ENCODE assay signal across 1 cellular context in genomic region chr12:19129486-19130223, GRCh38.
TF ChIP-seq lines count a peak whose summit lies in the region.

A gene with protein sequence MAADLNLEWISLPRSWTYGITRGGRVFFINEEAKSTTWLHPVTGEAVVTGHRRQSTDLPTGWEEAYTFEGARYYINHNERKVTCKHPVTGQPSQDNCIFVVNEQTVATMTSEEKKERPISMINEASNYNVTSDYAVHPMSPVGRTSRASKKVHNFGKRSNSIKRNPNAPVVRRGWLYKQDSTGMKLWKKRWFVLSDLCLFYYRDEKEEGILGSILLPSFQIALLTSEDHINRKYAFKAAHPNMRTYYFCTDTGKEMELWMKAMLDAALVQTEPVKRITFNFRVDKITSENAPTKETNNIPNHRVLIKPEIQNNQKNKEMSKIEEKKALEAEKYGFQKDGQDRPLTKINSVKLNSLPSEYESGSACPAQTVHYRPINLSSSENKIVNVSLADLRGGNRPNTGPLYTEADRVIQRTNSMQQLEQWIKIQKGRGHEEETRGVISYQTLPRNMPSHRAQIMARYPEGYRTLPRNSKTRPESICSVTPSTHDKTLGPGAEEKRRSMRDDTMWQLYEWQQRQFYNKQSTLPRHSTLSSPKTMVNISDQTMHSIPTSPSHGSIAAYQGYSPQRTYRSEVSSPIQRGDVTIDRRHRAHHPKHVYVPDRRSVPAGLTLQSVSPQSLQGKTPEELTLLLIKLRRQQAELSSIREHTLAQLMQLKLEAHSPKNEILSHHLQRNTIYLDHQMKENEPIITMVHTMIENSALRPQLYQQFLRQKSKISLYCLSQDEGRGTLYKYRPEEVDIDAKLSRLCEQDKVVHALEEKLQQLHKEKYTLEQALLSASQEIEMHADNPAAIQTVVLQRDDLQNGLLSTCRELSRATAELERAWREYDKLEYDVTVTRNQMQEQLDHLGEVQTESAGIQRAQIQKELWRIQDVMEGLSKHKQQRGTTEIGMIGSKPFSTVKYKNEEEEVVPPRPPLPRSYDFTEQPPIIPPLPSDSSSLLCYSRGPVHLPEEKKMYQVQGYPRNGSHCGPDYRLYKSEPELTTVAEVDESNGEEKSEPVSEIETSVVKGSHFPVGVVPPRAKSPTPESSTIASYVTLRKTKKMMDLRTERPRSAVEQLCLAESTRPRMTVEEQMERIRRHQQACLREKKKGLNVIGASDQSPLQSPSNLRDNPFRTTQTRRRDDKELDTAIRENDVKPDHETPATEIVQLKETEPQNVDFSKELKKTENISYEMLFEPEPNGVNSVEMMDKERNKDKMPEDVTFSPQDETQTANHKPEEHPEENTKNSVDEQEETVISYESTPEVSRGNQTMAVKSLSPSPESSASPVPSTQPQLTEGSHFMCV (plus strand): TSS chr12:19129733. CDS start chr12:19129800, 67 bp downstream.

TF ChIP-seq in HepG2, 621 proteins besides CTCF, POLR2A, EP300 and RAD21 (continued from another document and continues in another):
- TF ChIP-seq, protein P1, sequence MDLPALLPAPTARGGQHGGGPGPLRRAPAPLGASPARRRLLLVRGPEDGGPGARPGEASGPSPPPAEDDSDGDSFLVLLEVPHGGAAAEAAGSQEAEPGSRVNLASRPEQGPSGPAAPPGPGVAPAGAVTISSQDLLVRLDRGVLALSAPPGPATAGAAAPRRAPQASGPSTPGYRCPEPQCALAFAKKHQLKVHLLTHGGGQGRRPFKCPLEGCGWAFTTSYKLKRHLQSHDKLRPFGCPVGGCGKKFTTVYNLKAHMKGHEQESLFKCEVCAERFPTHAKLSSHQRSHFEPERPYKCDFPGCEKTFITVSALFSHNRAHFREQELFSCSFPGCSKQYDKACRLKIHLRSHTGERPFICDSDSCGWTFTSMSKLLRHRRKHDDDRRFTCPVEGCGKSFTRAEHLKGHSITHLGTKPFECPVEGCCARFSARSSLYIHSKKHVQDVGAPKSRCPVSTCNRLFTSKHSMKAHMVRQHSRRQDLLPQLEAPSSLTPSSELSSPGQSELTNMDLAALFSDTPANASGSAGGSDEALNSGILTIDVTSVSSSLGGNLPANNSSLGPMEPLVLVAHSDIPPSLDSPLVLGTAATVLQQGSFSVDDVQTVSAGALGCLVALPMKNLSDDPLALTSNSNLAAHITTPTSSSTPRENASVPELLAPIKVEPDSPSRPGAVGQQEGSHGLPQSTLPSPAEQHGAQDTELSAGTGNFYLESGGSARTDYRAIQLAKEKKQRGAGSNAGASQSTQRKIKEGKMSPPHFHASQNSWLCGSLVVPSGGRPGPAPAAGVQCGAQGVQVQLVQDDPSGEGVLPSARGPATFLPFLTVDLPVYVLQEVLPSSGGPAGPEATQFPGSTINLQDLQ (CRISPR knock-in tag; IDR thresholded peaks at IDR 0.05): no peak
- TF ChIP-seq ZNF883 (CRISPR knock-in tag; IDR thresholded peaks at IDR 0.05; ENCODE audit: not compliant biosample characterization): no peak
- TF ChIP-seq, protein P2, sequence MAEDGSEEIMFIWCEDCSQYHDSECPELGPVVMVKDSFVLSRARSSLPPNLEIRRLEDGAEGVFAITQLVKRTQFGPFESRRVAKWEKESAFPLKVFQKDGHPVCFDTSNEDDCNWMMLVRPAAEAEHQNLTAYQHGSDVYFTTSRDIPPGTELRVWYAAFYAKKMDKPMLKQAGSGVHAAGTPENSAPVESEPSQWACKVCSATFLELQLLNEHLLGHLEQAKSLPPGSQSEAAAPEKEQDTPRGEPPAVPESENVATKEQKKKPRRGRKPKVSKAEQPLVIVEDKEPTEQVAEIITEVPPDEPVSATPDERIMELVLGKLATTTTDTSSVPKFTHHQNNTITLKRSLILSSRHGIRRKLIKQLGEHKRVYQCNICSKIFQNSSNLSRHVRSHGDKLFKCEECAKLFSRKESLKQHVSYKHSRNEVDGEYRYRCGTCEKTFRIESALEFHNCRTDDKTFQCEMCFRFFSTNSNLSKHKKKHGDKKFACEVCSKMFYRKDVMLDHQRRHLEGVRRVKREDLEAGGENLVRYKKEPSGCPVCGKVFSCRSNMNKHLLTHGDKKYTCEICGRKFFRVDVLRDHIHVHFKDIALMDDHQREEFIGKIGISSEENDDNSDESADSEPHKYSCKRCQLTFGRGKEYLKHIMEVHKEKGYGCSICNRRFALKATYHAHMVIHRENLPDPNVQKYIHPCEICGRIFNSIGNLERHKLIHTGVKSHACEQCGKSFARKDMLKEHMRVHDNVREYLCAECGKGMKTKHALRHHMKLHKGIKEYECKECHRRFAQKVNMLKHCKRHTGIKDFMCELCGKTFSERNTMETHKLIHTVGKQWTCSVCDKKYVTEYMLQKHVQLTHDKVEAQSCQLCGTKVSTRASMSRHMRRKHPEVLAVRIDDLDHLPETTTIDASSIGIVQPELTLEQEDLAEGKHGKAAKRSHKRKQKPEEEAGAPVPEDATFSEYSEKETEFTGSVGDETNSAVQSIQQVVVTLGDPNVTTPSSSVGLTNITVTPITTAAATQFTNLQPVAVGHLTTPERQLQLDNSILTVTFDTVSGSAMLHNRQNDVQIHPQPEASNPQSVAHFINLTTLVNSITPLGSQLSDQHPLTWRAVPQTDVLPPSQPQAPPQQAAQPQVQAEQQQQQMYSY (CRISPR knock-in tag; IDR thresholded peaks at IDR 0.05): peak; percentile 76; the same call in 1 of the 2 replicates
- no peak for TF ChIP-seq ETV5 (CRISPR knock-in tag; IDR thresholded peaks at IDR 0.05; ENCODE audit: borderline replicate concordance)
- no peak for TF ChIP-seq MIER2 (CRISPR knock-in tag; IDR thresholded peaks at IDR 0.05)
- TF ChIP-seq HNRNPLL (IDR thresholded peaks at IDR 0.05; ENCODE audit: low read depth, low read length, poor library complexity, severe bottlenecking): no peak
- TF ChIP-seq GATAD2A (CRISPR knock-in tag; IDR thresholded peaks at IDR 0.05): no peak
- TF ChIP-seq ZNF761 (CRISPR knock-in tag; conservative IDR thresholded peaks at IDR 0.05): no peak
- TF ChIP-seq CHD2 (IDR thresholded peaks at IDR 0.05; ENCODE audit: low read depth, low read length): no peak
- TF ChIP-seq, protein P3, sequence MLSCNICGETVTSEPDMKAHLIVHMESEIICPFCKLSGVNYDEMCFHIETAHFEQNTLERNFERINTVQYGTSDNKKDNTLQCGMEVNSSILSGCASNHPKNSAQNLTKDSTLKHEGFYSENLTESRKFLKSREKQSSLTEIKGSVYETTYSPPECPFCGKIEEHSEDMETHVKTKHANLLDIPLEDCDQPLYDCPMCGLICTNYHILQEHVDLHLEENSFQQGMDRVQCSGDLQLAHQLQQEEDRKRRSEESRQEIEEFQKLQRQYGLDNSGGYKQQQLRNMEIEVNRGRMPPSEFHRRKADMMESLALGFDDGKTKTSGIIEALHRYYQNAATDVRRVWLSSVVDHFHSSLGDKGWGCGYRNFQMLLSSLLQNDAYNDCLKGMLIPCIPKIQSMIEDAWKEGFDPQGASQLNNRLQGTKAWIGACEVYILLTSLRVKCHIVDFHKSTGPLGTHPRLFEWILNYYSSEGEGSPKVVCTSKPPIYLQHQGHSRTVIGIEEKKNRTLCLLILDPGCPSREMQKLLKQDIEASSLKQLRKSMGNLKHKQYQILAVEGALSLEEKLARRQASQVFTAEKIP (CRISPR knock-in tag; IDR thresholded peaks at IDR 0.05; ENCODE audit: borderline replicate concordance): no peak
- no peak for TF ChIP-seq ZFAT (CRISPR knock-in tag; conservative IDR thresholded peaks at IDR 0.05)
- no peak for TF ChIP-seq SCMH1 (CRISPR knock-in tag; IDR thresholded peaks at IDR 0.05; ENCODE audit: borderline replicate concordance)
- TF ChIP-seq KAT7 (CRISPR knock-in tag; IDR thresholded peaks at IDR 0.05; ENCODE audit: borderline replicate concordance): no peak
- 0 out of 2 replicates have a peak, but pooled peaks have one; percentile 22 for TF ChIP-seq ZNF574 (CRISPR knock-in tag; IDR thresholded peaks at IDR 0.05)
- TF ChIP-seq HNRNPUL1 (IDR thresholded peaks at IDR 0.05; ENCODE audit: low read depth, low read length): no peak
- TF ChIP-seq ZNF10 (CRISPR knock-in tag; IDR thresholded peaks at IDR 0.05; ENCODE audit: borderline replicate concordance, low read depth): no peak
- TF ChIP-seq, protein P4, sequence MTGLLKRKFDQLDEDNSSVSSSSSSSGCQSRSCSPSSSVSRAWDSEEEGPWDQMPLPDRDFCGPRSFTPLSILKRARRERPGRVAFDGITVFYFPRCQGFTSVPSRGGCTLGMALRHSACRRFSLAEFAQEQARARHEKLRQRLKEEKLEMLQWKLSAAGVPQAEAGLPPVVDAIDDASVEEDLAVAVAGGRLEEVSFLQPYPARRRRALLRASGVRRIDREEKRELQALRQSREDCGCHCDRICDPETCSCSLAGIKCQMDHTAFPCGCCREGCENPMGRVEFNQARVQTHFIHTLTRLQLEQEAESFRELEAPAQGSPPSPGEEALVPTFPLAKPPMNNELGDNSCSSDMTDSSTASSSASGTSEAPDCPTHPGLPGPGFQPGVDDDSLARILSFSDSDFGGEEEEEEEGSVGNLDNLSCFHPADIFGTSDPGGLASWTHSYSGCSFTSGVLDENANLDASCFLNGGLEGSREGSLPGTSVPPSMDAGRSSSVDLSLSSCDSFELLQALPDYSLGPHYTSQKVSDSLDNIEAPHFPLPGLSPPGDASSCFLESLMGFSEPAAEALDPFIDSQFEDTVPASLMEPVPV (CRISPR knock-in tag; IDR thresholded peaks at IDR 0.05): no peak
- no peak for TF ChIP-seq NR0B2 (CRISPR knock-in tag; IDR thresholded peaks at IDR 0.05)
- no peak for TF ChIP-seq U2AF2 (IDR thresholded peaks at IDR 0.05; ENCODE audit: low read depth, low read length)
- no peak for TF ChIP-seq RBM22 (optimal IDR thresholded peaks at IDR 0.05; ENCODE audit: low read length)
- TF ChIP-seq BCL3 (CRISPR knock-in tag; IDR thresholded peaks at IDR 0.05): no peak
- TF ChIP-seq ZFYVE20 (CRISPR knock-in tag; IDR thresholded peaks at IDR 0.05; ENCODE audit: borderline replicate concordance, low read depth): no peak
- no peak for TF ChIP-seq MATR3 (CRISPR knock-in tag; IDR thresholded peaks at IDR 0.05)
- no peak for TF ChIP-seq POGZ (CRISPR knock-in tag; IDR thresholded peaks at IDR 0.05)
- TF ChIP-seq ZNF678 (CRISPR knock-in tag; IDR thresholded peaks at IDR 0.05): no peak
- TF ChIP-seq FOXJ3 (CRISPR knock-in tag; IDR thresholded peaks at IDR 0.05; ENCODE audit: borderline replicate concordance): no peak
- TF ChIP-seq ZNF7 (CRISPR knock-in tag; IDR thresholded peaks at IDR 0.05): no peak
- TF ChIP-seq CREB1 (IDR thresholded peaks at IDR 0.05): no peak
- TF ChIP-seq CREB1 (CRISPR knock-in tag; IDR thresholded peaks at IDR 0.05): no peak
- TF ChIP-seq ZNF331 (CRISPR knock-in tag; IDR thresholded peaks at IDR 0.05): no peak
- no peak for TF ChIP-seq NR2F6 (IDR thresholded peaks at IDR 0.05)
- no peak for TF ChIP-seq NR2F6 (CRISPR knock-in tag; IDR thresholded peaks at IDR 0.05)
- TF ChIP-seq, protein P5, sequence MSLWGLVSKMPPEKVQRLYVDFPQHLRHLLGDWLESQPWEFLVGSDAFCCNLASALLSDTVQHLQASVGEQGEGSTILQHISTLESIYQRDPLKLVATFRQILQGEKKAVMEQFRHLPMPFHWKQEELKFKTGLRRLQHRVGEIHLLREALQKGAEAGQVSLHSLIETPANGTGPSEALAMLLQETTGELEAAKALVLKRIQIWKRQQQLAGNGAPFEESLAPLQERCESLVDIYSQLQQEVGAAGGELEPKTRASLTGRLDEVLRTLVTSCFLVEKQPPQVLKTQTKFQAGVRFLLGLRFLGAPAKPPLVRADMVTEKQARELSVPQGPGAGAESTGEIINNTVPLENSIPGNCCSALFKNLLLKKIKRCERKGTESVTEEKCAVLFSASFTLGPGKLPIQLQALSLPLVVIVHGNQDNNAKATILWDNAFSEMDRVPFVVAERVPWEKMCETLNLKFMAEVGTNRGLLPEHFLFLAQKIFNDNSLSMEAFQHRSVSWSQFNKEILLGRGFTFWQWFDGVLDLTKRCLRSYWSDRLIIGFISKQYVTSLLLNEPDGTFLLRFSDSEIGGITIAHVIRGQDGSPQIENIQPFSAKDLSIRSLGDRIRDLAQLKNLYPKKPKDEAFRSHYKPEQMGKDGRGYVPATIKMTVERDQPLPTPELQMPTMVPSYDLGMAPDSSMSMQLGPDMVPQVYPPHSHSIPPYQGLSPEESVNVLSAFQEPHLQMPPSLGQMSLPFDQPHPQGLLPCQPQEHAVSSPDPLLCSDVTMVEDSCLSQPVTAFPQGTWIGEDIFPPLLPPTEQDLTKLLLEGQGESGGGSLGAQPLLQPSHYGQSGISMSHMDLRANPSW (CRISPR knock-in tag; IDR thresholded peaks at IDR 0.05; ENCODE audit: borderline replicate concordance): no peak
- peak; percentile 41; the same call in 1 of the 2 replicates for TF ChIP-seq ZNF263 (CRISPR knock-in tag; IDR thresholded peaks at IDR 0.05)
- TF ChIP-seq, protein P6, sequence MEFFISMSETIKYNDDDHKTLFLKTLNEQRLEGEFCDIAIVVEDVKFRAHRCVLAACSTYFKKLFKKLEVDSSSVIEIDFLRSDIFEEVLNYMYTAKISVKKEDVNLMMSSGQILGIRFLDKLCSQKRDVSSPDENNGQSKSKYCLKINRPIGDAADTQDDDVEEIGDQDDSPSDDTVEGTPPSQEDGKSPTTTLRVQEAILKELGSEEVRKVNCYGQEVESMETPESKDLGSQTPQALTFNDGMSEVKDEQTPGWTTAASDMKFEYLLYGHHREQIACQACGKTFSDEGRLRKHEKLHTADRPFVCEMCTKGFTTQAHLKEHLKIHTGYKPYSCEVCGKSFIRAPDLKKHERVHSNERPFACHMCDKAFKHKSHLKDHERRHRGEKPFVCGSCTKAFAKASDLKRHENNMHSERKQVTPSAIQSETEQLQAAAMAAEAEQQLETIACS (CRISPR knock-in tag; IDR thresholded peaks at IDR 0.05): peak; percentile 85
